8 cellular contexts compared by ENCODE assay signal in genomic region chr11:65355776-65356393, GRCh38. TPM values are rescaled to one million over a fixed set of nuclear protein-coding genes. Genes with fewer than 3 reads are reported as not detected.
DNase-seq lines count a peak whose midpoint lies in the region; ATAC-seq and TF ChIP-seq lines count a peak whose summit lies in the region.

No MANE protein-coding gene starts in this region.

- TF ChIP-seq CTCF in activated B cell treated with CpG ODN at 0.5 μM for 24 hours (IDR thresholded peaks at IDR 0.05) (no peak), foreskin fibroblast (IDR thresholded peaks at IDR 0.05; ENCODE audit: low read depth, low read length) (no peak)

- DNase-seq in EH (ENCODE audit: low read depth): peak; percentile 64
- DNase-seq in activated B cell treated with CpG ODN at 0.5 μM for 24 hours: no peak
- peak; percentile 34 to 73 for DNase-seq in foreskin fibroblast
- peak in 9 of 10 donors; percentile 37 to 96 (median 58) for DNase-seq in posterior cingulate gyrus
- no peak for DNase-seq in NCI-H2107 treated with DMSO at 0.1 percent for 48 hours (lab: John Stamatoyannopoulos, UW; ENCODE audit: unreplicated experiment)
- no peak for DNase-seq in GDM1 (lab: John Stamatoyannopoulos, UW)

- CTCF ChIA-PET in activated B cell treated with CpG ODN at 0.5 μM for 24 hours (lab: Charles Lee): interaction anchor here (1.0 kb wide), 1 partner anchor 26 kb away, joined by 4 read pairs; no protein-coding TSS in a partner anchor

- peak overlapping the region; percentile 91 for H3K4me3 Mint-ChIP-seq in activated B cell treated with CpG ODN at 0.5 μM for 24 hours

- intact Hi-C loops in activated B cell treated with CpG ODN at 0.5 μM for 24 hours (cut with micrococcal nuclease): loop anchor here (2.0 kb wide), 1 partner anchor 27 kb away; the partner anchor contains the start of gene SLC25A45
- intact Hi-C loops in posterior cingulate gyrus (cut with DNase I): no loop called here

- peak overlapping the region; percentile 33 to 46 for H3K4me3 ChIP-seq in foreskin fibroblast (ENCODE audit: low read depth in 1 of 2, low read length in 2 of 2)

- H3K9me3 Mint-ChIP-seq in activated B cell treated with CpG ODN at 0.5 μM for 24 hours: no peaks in the 10 kb centered on the region

- POLR2A ChIA-PET in activated B cell treated with CpG ODN at 0.5 μM for 24 hours (lab: Charles Lee): interaction anchor here (0.5 to 2.1 kb wide), 11 partner anchors 10 to 1001 kb away, joined by 3 to 7 read pairs (median 4); partner anchors contain the start of genes DPF2 and MALAT1

- H3K36me3 Mint-ChIP-seq in activated B cell treated with CpG ODN at 0.5 μM for 24 hours (ENCODE audit: low read depth): peaks cover 19% of the 10 kb centered on the region

- H3K27ac Mint-ChIP-seq in activated B cell treated with CpG ODN at 0.5 μM for 24 hours: peak overlapping the region; percentile 21

- no peaks in the 10 kb centered on the region for H3K27me3 Mint-ChIP-seq in activated B cell treated with CpG ODN at 0.5 μM for 24 hours

- H3K4me1 Mint-ChIP-seq in activated B cell treated with CpG ODN at 0.5 μM for 24 hours: peaks cover 23% of the 10 kb centered on the region

- no peak for ATAC-seq in activated B cell treated with CpG ODN at 0.5 μM for 24 hours (ENCODE audit: low read depth)
- ATAC-seq in HG02610 (IDR thresholded peaks at IDR 0.05; ENCODE audit: unreplicated experiment): no peak
- ATAC-seq in GM18858 (IDR thresholded peaks at IDR 0.05; ENCODE audit: unreplicated experiment): no peak

RNA-seq across cellular contexts. Expression of gene TIGD3, which starts 1.3 kb away (rescaled TPM):
- 1.4 and 1.6 TPM in 2 replicates for total RNA-seq in activated B cell treated with CpG ODN at 0.5 μM for 24 hours

RNA-seq across cellular contexts. Expression of gene DPF2, which starts 22.2 kb away (rescaled TPM):
- 88.3 and 89.6 TPM in 2 replicates for total RNA-seq in activated B cell treated with CpG ODN at 0.5 μM for 24 hours

RNA-seq across cellular contexts. Expression of gene SLC25A45, which starts 26.6 kb away (rescaled TPM):
- total RNA-seq in activated B cell treated with CpG ODN at 0.5 μM for 24 hours: 11.4 and 12.3 TPM in 2 replicates

RNA-seq across cellular contexts. Expression of gene FRMD8, which starts 30.6 kb away (rescaled TPM):
- total RNA-seq in activated B cell treated with CpG ODN at 0.5 μM for 24 hours: 68.6 and 70.6 TPM in 2 replicates

RNA-seq across cellular contexts. Expression of gene CDC42EP2, which starts 41.2 kb away (rescaled TPM):
- total RNA-seq in activated B cell treated with CpG ODN at 0.5 μM for 24 hours: 0.18 and 0.83 TPM in 2 replicates

Comparison
In these comparisons a context has a peak if more than half of its experiments do, and no peak if none do; other contexts are left out.
1. DNase-seq: peak in EH (single experiment), foreskin fibroblast (2 of 2) and posterior cingulate gyrus (9 of 10); none in activated B cell treated with CpG ODN at 0.5 μM for 24 hours (single experiment), NCI-H2107 treated with DMSO at 0.1 percent for 48 hours (single experiment) and GDM1 (single experiment).